Comparison of ENCODE assay signal across 24 cellular contexts in the genomic region with DNA sequence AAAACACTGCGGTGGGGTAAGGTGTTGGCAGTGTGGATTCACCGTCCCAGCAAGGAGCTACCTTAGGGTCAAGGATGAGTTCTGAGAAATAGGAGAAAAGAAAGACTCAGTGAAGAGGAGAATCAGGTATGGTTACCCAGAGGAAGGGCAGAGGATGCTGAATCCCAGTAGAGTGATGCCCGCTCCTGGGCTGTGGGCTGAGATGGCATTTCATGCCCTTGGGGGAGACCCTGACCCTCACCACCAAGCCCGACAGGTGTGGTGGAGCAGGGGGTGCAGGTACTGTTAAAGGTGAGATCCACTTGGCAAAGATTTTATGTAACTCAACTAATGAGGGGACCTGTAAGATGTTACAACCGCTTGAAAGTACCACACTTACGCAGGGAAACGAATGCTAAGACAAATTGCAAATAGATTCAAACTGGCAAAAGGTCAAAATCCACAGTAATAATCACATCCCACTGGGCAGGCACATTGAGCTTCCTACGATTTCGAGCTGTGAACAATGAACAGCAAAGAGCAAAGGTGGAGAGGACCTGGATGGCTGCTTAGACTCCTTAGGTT. TPM values are rescaled to one million over a fixed set of nuclear protein-coding genes. Genes with fewer than 3 reads are reported as not detected.
DNase-seq lines count a peak whose midpoint lies in the region; ATAC-seq and TF ChIP-seq lines count a peak whose summit lies in the region.
"Had no signal": no experiment of that assay in that cellular context is flagged by ENCODE, and none has a peak within 500 bp of the region (broad histone marks: within the 10 kb centered on the region; RNA-seq: fewer than 3 reads in every experiment).

No MANE protein-coding gene starts in this region.

- intact Hi-C loops in testis (cut with DNase I; ENCODE audit: low total_unique reads): no loop called here

- POLR2A ChIA-PET in RWPE1 (lab: Yijun Ruan, JAX; ENCODE audit: low non-redundant PET): no interaction called here

- no peak overlapping the region for H3K4me2 ChIP-seq in osteoblast (ENCODE audit: insufficient read depth, low read length)

- TF ChIP-seq CTCF in RWPE1 (conservative IDR thresholded peaks at IDR 0.05; ENCODE audit: low read depth) (no peak), endothelial cell (IDR thresholded peaks at IDR 0.05; ENCODE audit: unreplicated experiment) (no peak), progenitor cell of endocrine pancreas (IDR thresholded peaks at IDR 0.05; ENCODE audit: unreplicated experiment) (no peak), osteoblast (IDR thresholded peaks at IDR 0.05; ENCODE audit: extremely low read depth, low read depth, low read length) (no peak), testis (IDR thresholded peaks at IDR 0.05) (no peak)

- H3K79me2 ChIP-seq in osteoblast (ENCODE audit: insufficient read depth, low read length): peaks cover 4% of the 10 kb centered on the region

- no peak for ATAC-seq in activated T-cell treated with anti-CD3 and anti-CD28 coated beads, Interleukin-2, amount 50 U/mL, for 72 hours (replicated peaks in 1 of 2)
- ATAC-seq: foreskin keratinocyte; stimulated activated memory B cell treated with anti-CD40 and anti-IgM and Interleukin-4, amounts not matched to agents 10 μg/mL and 1 μg/mL and 100 μg/mL, for 72 hours had no signal

- H3K9me3 ChIP-seq in osteoblast (ENCODE audit: low read depth, low read length): no peaks in the 10 kb centered on the region
- H3K9me3 ChIP-seq in testis: no peaks in the 10 kb centered on the region
- H3K9me3 ChIP-seq: HAP-1, right atrium auricular region, upper lobe of left lung had no signal

- H3K4me1 ChIP-seq in osteoblast (ENCODE audit: insufficient read depth, low read length) (peaks cover under 1% of the 10 kb centered on the region), testis (peaks cover 2% of the 10 kb centered on the region)
- H3K4me1 ChIP-seq: foreskin keratinocyte had no signal

- H3K4me3 ChIP-seq in osteoblast (ENCODE audit: insufficient read depth, low read length): no peak overlapping the region
- H3K4me3 ChIP-seq in testis: no peak overlapping the region
- H3K4me3 ChIP-seq: HAP-1, right atrium auricular region, upper lobe of left lung had no signal

- peaks cover 18% of the 10 kb centered on the region for H3K36me3 ChIP-seq in osteoblast (ENCODE audit: insufficient read depth, low read length)
- no peaks in the 10 kb centered on the region for H3K36me3 ChIP-seq in testis (ENCODE audit: low read depth, missing control alignments)

- CTCF ChIA-PET in RWPE1 (lab: Yijun Ruan, JAX): interaction anchor here (0.6 kb wide), 2 partner anchors 13 to 527 kb away, joined by 3 to 4 read pairs; no protein-coding TSS in a partner anchor

- no peaks in the 10 kb centered on the region for H4K20me1 ChIP-seq in osteoblast (ENCODE audit: insufficient read depth, low read length)

- H3K36me3 Mint-ChIP-seq in activated T-cell treated with anti-CD3 and anti-CD28 coated beads, Interleukin-2, amount 50 U/mL, for 72 hours (ENCODE audit: insufficient read depth in 2 of 2): peaks cover 2 to 7% of the 10 kb centered on the region in 2 donors
- H3K36me3 Mint-ChIP-seq in endothelial cell (ENCODE audit: low read depth, unreplicated experiment): peaks cover 22% of the 10 kb centered on the region
- peaks cover 12% of the 10 kb centered on the region for H3K36me3 Mint-ChIP-seq in progenitor cell of endocrine pancreas (ENCODE audit: insufficient read depth)

- H2AFZ ChIP-seq in osteoblast (ENCODE audit: low read length): no peak overlapping the region

- peak overlapping the region; percentile 17 for H3K27ac ChIP-seq in RWPE1
- H3K27ac ChIP-seq in osteoblast (ENCODE audit: low read depth, low read length): no peak overlapping the region
- H3K27ac ChIP-seq in testis: no peak overlapping the region
- H3K27ac ChIP-seq: foreskin keratinocyte, HL-60, right atrium auricular region, upper lobe of left lung, VCaP had no signal

- H3K27me3 ChIP-seq in osteoblast (ENCODE audit: insufficient read depth, low read length) (no peaks in the 10 kb centered on the region), testis (no peaks in the 10 kb centered on the region)
- H3K27me3 ChIP-seq: foreskin keratinocyte, right atrium auricular region, upper lobe of left lung had no signal

- TF ChIP-seq POLR2A in testis (IDR thresholded peaks at IDR 0.05): no peak

- no peak overlapping the region for H3K27ac Mint-ChIP-seq in activated T-cell treated with anti-CD3 and anti-CD28 coated beads, Interleukin-2, amount 50 U/mL, for 72 hours
- H3K27ac Mint-ChIP-seq in endothelial cell (ENCODE audit: unreplicated experiment) (no peak overlapping the region), progenitor cell of endocrine pancreas (peak overlapping the region; percentile 89)
- H3K27ac Mint-ChIP-seq: stimulated activated memory B cell treated with anti-CD40 and anti-IgM and Interleukin-4, amounts not matched to agents 10 μg/mL and 1 μg/mL and 100 μg/mL, for 72 hours had no signal

- peak overlapping the region; percentile 26 to 48 for H3K4me3 Mint-ChIP-seq in activated T-cell treated with anti-CD3 and anti-CD28 coated beads, Interleukin-2, amount 50 U/mL, for 72 hours
- H3K4me3 Mint-ChIP-seq in endothelial cell (ENCODE audit: unreplicated experiment): peak overlapping the region; percentile 66
- peak overlapping the region; percentile 9 for H3K4me3 Mint-ChIP-seq in progenitor cell of endocrine pancreas (ENCODE audit: low read depth)
- H3K4me3 Mint-ChIP-seq: stimulated activated memory B cell treated with anti-CD40 and anti-IgM and Interleukin-4, amounts not matched to agents 10 μg/mL and 1 μg/mL and 100 μg/mL, for 72 hours had no signal

- H3K9me3 Mint-ChIP-seq in activated T-cell treated with anti-CD3 and anti-CD28 coated beads, Interleukin-2, amount 50 U/mL, for 72 hours: peaks cover 0 to 2% of the 10 kb centered on the region in 2 donors
- H3K9me3 Mint-ChIP-seq in endothelial cell (ENCODE audit: unreplicated experiment): no peaks in the 10 kb centered on the region
- H3K9me3 Mint-ChIP-seq in progenitor cell of endocrine pancreas (ENCODE audit: low read depth): no peaks in the 10 kb centered on the region
- H3K9me3 Mint-ChIP-seq: stimulated activated memory B cell treated with anti-CD40 and anti-IgM and Interleukin-4, amounts not matched to agents 10 μg/mL and 1 μg/mL and 100 μg/mL, for 72 hours had no signal

- no peaks in the 10 kb centered on the region for H3K27me3 Mint-ChIP-seq in activated T-cell treated with anti-CD3 and anti-CD28 coated beads, Interleukin-2, amount 50 U/mL, for 72 hours (ENCODE audit: low read depth)
- H3K27me3 Mint-ChIP-seq in endothelial cell (ENCODE audit: unreplicated experiment): peaks cover 5% of the 10 kb centered on the region
- no peaks in the 10 kb centered on the region for H3K27me3 Mint-ChIP-seq in progenitor cell of endocrine pancreas
- H3K27me3 Mint-ChIP-seq: stimulated activated memory B cell treated with anti-CD40 and anti-IgM and Interleukin-4, amounts not matched to agents 10 μg/mL and 1 μg/mL and 100 μg/mL, for 72 hours had no signal

- peaks cover 13% of the 10 kb centered on the region for H3K4me1 Mint-ChIP-seq in activated T-cell treated with anti-CD3 and anti-CD28 coated beads, Interleukin-2, amount 50 U/mL, for 72 hours (ENCODE audit: low read depth)
- H3K4me1 Mint-ChIP-seq in endothelial cell (ENCODE audit: unreplicated experiment) (peaks cover 5% of the 10 kb centered on the region), progenitor cell of endocrine pancreas (ENCODE audit: low read depth) (no peaks in the 10 kb centered on the region)

- no peak for DNase-seq in activated T-cell treated with anti-CD3 and anti-CD28 coated beads, Interleukin-2, amount 50 U/mL, for 72 hours
- DNase-seq in activated T-cell treated with anti-CD3 and anti-CD28 coated beads, Interleukin-2, amount 50 U/mL, for 48 hours: no peak
- DNase-seq in RWPE1 (ENCODE audit: low spot score) (no peak), endothelial cell (ENCODE audit: low spot score) (no peak), progenitor cell of endocrine pancreas (ENCODE audit: low spot score, unreplicated experiment) (no peak), osteoblast (ENCODE audit: insufficient read length, low spot score, missing footprints) (no peak), testis (no peak), NCI-H128 (lab: John Stamatoyannopoulos, UW; ENCODE audit: unreplicated experiment) (no peak)
- DNase-seq: dermis blood vessel endothelial cell; foreskin keratinocyte; mesendoderm; MV-4-11; NCI-H2029 treated with DMSO at 0.1 percent for 48 hours; NCI-H446 treated with DMSO at 0.1 percent for 48 hours; stimulated activated CD4-positive, alpha-beta T cell treated with anti-CD3 and anti-CD28 coated beads, Interleukin-15, amount 100 ng/mL, for 24 hours had no signal

- 76% methylated on average over 9 of the region's 9 CpGs for WGBS in testis, 2 donors

RNA-seq across cellular contexts. Expression of gene RNU6ATAC, which starts 2.1 kb away (rescaled TPM):
- total RNA-seq in activated T-cell treated with anti-CD3 and anti-CD28 coated beads, Interleukin-2, amount 50 U/mL, for 72 hours: 10 to 100 TPM; 17.2 to 34.1 TPM
- total RNA-seq in endothelial cell (ENCODE audit: unreplicated experiment) (140 TPM), progenitor cell of endocrine pancreas (107 and 116 TPM in 2 replicates), osteoblast (not detected in 2 replicates), testis (not detected)
- polyA plus RNA-seq in testis (ENCODE audit: insufficient read depth, low read depth, low replicate concordance): not detected
- total RNA-seq: bronchial epithelial cell, dermis blood vessel endothelial cell, foreskin keratinocyte, right atrium auricular region, RPMI7951 had no signal
- polyA plus RNA-seq: AG04450, foreskin keratinocyte had no signal

RNA-seq across cellular contexts. Expression of gene WDR5, which starts 26.4 kb away (rescaled TPM):
- total RNA-seq in activated T-cell treated with anti-CD3 and anti-CD28 coated beads, Interleukin-2, amount 50 U/mL, for 72 hours: 10 to 100 TPM; 31.7 to 40.0 TPM
- 26.5 TPM for total RNA-seq in endothelial cell (ENCODE audit: unreplicated experiment)
- 46.8 and 47.0 TPM in 2 replicates for total RNA-seq in progenitor cell of endocrine pancreas
- total RNA-seq in osteoblast: 17.4 and 17.7 TPM in 2 replicates
- 10 to 100 TPM; 52.4 to 54.9 TPM for total RNA-seq in testis
- 91.4 TPM for polyA plus RNA-seq in testis (ENCODE audit: insufficient read depth, low read depth, low replicate concordance)

Comparison
In these comparisons a context has a peak if more than half of its experiments do, and no peak if none do; other contexts are left out.
1. H3K4me3 Mint-ChIP-seq: peak in every context shown above with its lines; median percentile 66 in endothelial cell; 37 in activated T-cell treated with anti-CD3 and anti-CD28 coated beads, Interleukin-2, amount 50 U/mL, for 72 hours; 9 in progenitor cell of endocrine pancreas.
2. RNA of gene RNU6ATAC, which starts 2.1 kb away (total RNA-seq): 140 TPM in endothelial cell (single experiment), 107 to 116 TPM in progenitor cell of endocrine pancreas and 17.2 to 34.1 TPM in activated T-cell treated with anti-CD3 and anti-CD28 coated beads, Interleukin-2, amount 50 U/mL, for 72 hours; not detected in osteoblast and not detected in testis; every median in the first group is over 10 times any median in the second.